Comparison of ENCODE assay signal across 23 cellular contexts in the genomic region with DNA sequence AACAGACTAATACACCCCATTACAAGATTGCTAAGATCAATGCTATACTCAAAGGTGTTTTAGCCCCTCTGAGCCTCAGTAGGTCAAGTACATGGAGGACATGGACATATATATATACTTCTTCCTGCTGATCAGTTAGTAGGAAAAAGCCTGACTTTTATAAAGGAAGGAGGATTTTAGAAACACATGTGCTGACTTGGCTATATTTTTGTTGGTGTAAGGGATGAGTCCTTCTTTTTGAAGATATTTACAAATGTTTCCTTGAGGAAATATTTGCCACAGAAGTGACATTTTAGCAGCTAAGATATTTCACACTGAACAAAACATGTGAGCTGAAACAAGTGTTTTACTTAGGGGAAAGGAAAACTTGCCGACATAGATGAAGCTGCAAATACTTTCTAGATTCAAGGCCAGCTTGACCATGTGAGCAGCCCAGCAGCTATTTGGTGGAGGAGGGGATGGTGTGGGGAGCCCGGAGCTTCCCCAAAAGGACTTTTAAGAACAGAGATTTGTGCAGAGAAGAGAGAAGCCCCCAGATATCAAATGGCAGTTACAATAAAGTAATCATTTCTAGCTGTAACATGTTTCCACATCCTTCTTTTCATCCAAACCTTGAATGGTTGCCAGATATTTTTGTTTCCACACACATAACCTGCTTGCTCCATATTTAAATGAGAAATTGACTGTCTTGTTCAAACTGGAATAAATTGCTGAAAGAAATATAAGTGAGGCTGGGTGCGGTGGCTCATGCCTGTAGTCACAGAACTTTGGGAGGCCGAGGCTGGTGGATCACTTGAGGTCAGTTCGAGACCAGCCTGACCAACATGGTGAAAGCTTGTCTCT.
DNase-seq lines count a peak whose midpoint lies in the region; ATAC-seq and TF ChIP-seq lines count a peak whose summit lies in the region.
"Had no signal": no experiment of that assay in that cellular context is flagged by ENCODE, and none has a peak within 500 bp of the region (broad histone marks: within the 10 kb centered on the region; RNA-seq: fewer than 3 reads in every experiment).

No MANE protein-coding gene starts in this region.

- ATAC-seq in GM18909 (IDR thresholded peaks at IDR 0.05; ENCODE audit: poor library complexity, unreplicated experiment), result no peak
- ATAC-seq in HG03457 (IDR thresholded peaks at IDR 0.05; ENCODE audit: unreplicated experiment), result no peak
- no peak for ATAC-seq in upper lobe of left lung (ENCODE audit: low FRiP score in 2 of 2)
- ATAC-seq: CD8-positive, alpha-beta T cell; Right ventricle myocardium inferior; SK-N-SH treated with all-trans-retinoic acid at 6 μM for 48 hours had no signal

- H3K9me3 ChIP-seq in adrenal gland (replicated peaks in 1 of 3), result no peaks in the 10 kb centered on the region
- H3K9me3 ChIP-seq in testis, result no peaks in the 10 kb centered on the region
- H3K9me3 ChIP-seq in upper lobe of left lung, result no peaks in the 10 kb centered on the region
- H3K9me3 ChIP-seq: SJCRH30 had no signal

- WGBS in adrenal gland, 4 donors, result 57 to 62% (median 58%) methylated on average over 5 of the region's 5 CpGs
- WGBS in testis, 2 donors, result 56 to 65% methylated on average over 5 of the region's 5 CpGs
- WGBS in upper lobe of left lung, 2 donors, result 77 to 80% methylated on average over 5 of the region's 5 CpGs

- H3K4me3 ChIP-seq in AG10803 (ENCODE audit: low read length), result no peak overlapping the region
- H3K4me3 ChIP-seq in adrenal gland, result no peak overlapping the region
- no peak overlapping the region for H3K4me3 ChIP-seq in fibroblast of villous mesenchyme (ENCODE audit: low read depth, low read length)
- no peak overlapping the region for H3K4me3 ChIP-seq in testis
- no peak overlapping the region for H3K4me3 ChIP-seq in upper lobe of left lung
- H3K4me3 ChIP-seq: GM23248, PC-9, SJCRH30 had no signal

- H3K4me1 ChIP-seq in adrenal gland (replicated peaks in 1 of 2) (peaks cover 6 to 10% of the 10 kb centered on the region in 2 donors), testis (no peaks in the 10 kb centered on the region), upper lobe of left lung (no peaks in the 10 kb centered on the region)
- H3K4me1 ChIP-seq: SJCRH30 had no signal

- no peak for TF ChIP-seq EP300 in upper lobe of left lung (IDR thresholded peaks at IDR 0.05)

- no peaks in the 10 kb centered on the region for H3K27me3 ChIP-seq in adrenal gland
- no peaks in the 10 kb centered on the region for H3K27me3 ChIP-seq in testis
- H3K27me3 ChIP-seq in upper lobe of left lung, result no peaks in the 10 kb centered on the region
- H3K27me3 ChIP-seq: SJCRH30 had no signal

- H3K36me3 ChIP-seq in adrenal gland (replicated peaks in 1 of 2), result no peaks in the 10 kb centered on the region
- H3K36me3 ChIP-seq in testis (ENCODE audit: low read depth, missing control alignments), result no peaks in the 10 kb centered on the region
- H3K36me3 ChIP-seq in upper lobe of left lung, result no peaks in the 10 kb centered on the region
- H3K36me3 ChIP-seq: SJCRH30 had no signal

- intact Hi-C loops in adrenal gland (cut with DNase I), result no loop called here
- intact Hi-C loops in testis (cut with DNase I; ENCODE audit: low total_unique reads), result no loop called here

- H3K27ac ChIP-seq in adrenal gland (no peak overlapping the region), testis (no peak overlapping the region), upper lobe of left lung (no peak overlapping the region)
- H3K27ac ChIP-seq: C4-2B, GM23248, KMS-11, PC-9, SJCRH30 had no signal

- TF ChIP-seq CTCF in AG10803 (conservative IDR thresholded peaks at IDR 0.05; ENCODE audit: low read length) (no peak), adrenal gland (IDR thresholded peaks at IDR 0.05) (no peak), fibroblast of villous mesenchyme (IDR thresholded peaks at IDR 0.05; ENCODE audit: insufficient read depth, low read depth, low read length) (no peak), testis (IDR thresholded peaks at IDR 0.05) (no peak), upper lobe of left lung (IDR thresholded peaks at IDR 0.05) (no peak)

- TF ChIP-seq POLR2A in adrenal gland (IDR thresholded peaks at IDR 0.05), result no peak
- no peak for TF ChIP-seq POLR2A in testis (IDR thresholded peaks at IDR 0.05)
- no peak for TF ChIP-seq POLR2A in upper lobe of left lung (IDR thresholded peaks at IDR 0.05)

- DNase-seq in AG10803 (ENCODE audit: low read depth) (peak; percentile 3), adrenal gland (peak in 4 of 7 donors; percentile 15 to 41 (median 22)), fibroblast of villous mesenchyme (ENCODE audit: low read depth) (peak; percentile 25), testis (peak; percentile 24), upper lobe of left lung (no peak)
- DNase-seq: CD8-positive, alpha-beta T cell; DMS153; GM23248; H9; NCI-H1048; NCI-H1436 treated with DMSO at 0.1 percent for 48 hours; NCI-H187 treated with DMSO at 0.1 percent for 48 hours; NCI-H2107; NCI-H524; NCI-H774; PC-9; SJCRH30 had no signal

Comparison
In these comparisons a context has a peak if more than half of its experiments do, and no peak if none do; other contexts are left out.
1. DNase-seq: peak in AG10803 (single experiment), adrenal gland (4 of 7), fibroblast of villous mesenchyme (single experiment) and testis (single experiment); none in upper lobe of left lung (0 of 2).